ENCODE assay signal across 11 cellular contexts in genomic region chr12:52992699-52993557, GRCh38. TPM values are rescaled to one million over a fixed set of nuclear protein-coding genes. Genes with fewer than 3 reads are reported as not detected.
A peak's percentile ranks its signal among the peaks of the same experiment; 100 is the strongest.
DNase-seq lines count a peak whose midpoint lies in the region; ATAC-seq, FAIRE-seq and TF ChIP-seq lines count a peak whose summit lies in the region.
"Had no signal": no experiment of that assay in that cellular context is flagged by ENCODE, and none has a peak within 500 bp of the region (broad histone marks: within the 10 kb centered on the region; RNA-seq: fewer than 3 reads in every experiment).

No MANE protein-coding gene starts in this region.

- H3K27me3 ChIP-seq in IMR-90 (ENCODE audit: control insufficient read depth, insufficient read depth, low read length), result no peaks in the 10 kb centered on the region
- no peaks in the 10 kb centered on the region for H3K27me3 ChIP-seq in mesenchymal stem cell (ENCODE audit: control insufficient read depth in 1 of 2, insufficient read depth in 1 of 2, low read length in 2 of 2)
- no peaks in the 10 kb centered on the region for H3K27me3 ChIP-seq in heart right ventricle
- H3K27me3 ChIP-seq: SJSA1 had no signal

- peak; percentile 82 for FAIRE-seq in A549 (lab: Jason Lieb, UNC)

- H2BK15ac ChIP-seq in IMR-90 (ENCODE audit: low read depth, low read length) (no peak overlapping the region), mesenchymal stem cell (ENCODE audit: low read depth, poor library complexity, severe bottlenecking) (no peak overlapping the region)

- 6% methylated on average over 7 of the region's 7 CpGs for WGBS in A549 (ENCODE audit: missing lambda C conversion rate)
- 73% methylated on average over 2 of the region's 7 CpGs; no CpG with 5 or more reads in 1 of the 2 experiments for WGBS in IMR-90 (ENCODE audit: extremely low coverage in 2 of 2, insufficient read length in 1 of 2), 2 experiments
- 66% methylated on average over 7 of the region's 7 CpGs for WGBS in mesenchymal stem cell
- WGBS in heart right ventricle, 2 donors, result 80 to 83% methylated on average over 7 of the region's 7 CpGs

- H3K9me1 ChIP-seq in IMR-90 (ENCODE audit: insufficient read depth, low read length), result no peaks in the 10 kb centered on the region

- H2BK120ac ChIP-seq in IMR-90 (ENCODE audit: low read depth, low read length), result no peak overlapping the region
- H2BK120ac ChIP-seq in mesenchymal stem cell (ENCODE audit: low read depth, low read length), result no peak overlapping the region

- H2BK20ac ChIP-seq in IMR-90 (ENCODE audit: low read depth, low read length), result no peak overlapping the region

- H3K9ac ChIP-seq in IMR-90 (ENCODE audit: low read depth, low read length), result no peak overlapping the region
- H3K9ac ChIP-seq in mesenchymal stem cell (ENCODE audit: low read length), result no peak overlapping the region

- H2AFZ ChIP-seq in IMR-90 (replicated peaks; ENCODE audit: low read length, poor library complexity) (peak overlapping the region; percentile 72), mesenchymal stem cell (ENCODE audit: low read depth, low read length) (peak overlapping the region; percentile 69)

- TF ChIP-seq POLR2A in A549 (IDR thresholded peaks at IDR 0.05; ENCODE audit: low read length) (no peak), IMR-90 (IDR thresholded peaks at IDR 0.05; ENCODE audit: low read depth, low read length) (no peak)

- no peak overlapping the region for H4K5ac ChIP-seq in IMR-90 (ENCODE audit: low read depth, low read length)

- no peak overlapping the region for H3K23ac ChIP-seq in IMR-90 (ENCODE audit: low read depth, low read length)
- peak overlapping the region in 1 of 2 experiments; percentile 89 for H3K23ac ChIP-seq in mesenchymal stem cell (ENCODE audit: low read length in 2 of 2)

- no peak overlapping the region for H2AK9ac ChIP-seq in IMR-90 (replicated peaks; ENCODE audit: low read depth, low read length, poor library complexity)

- in situ Hi-C loops in IMR-90 (cut with MboI; ENCODE audit: low sequenced_read_pairs), result no loop called here

- DNase-seq in A549 (ENCODE audit: low read depth in 1 of 2, low spot score in 1 of 2), result peak; percentile 86 to 92
- DNase-seq in IMR-90, result peak; percentile 60
- DNase-seq in cardiac fibroblast (ENCODE audit: low read depth in 2 of 2), result peak; percentile 49 to 79
- DNase-seq in mesenchymal stem cell, result peak; percentile 54
- no peak for DNase-seq in heart right ventricle
- no peak for DNase-seq in activated CD4-positive, alpha-beta T cell treated with anti-CD3 and anti-CD28 coated beads for 48 hours
- no peak for DNase-seq in left cardiac atrium
- no peak for DNase-seq in germinal center (ENCODE audit: low spot score)
- DNase-seq: activated CD4-positive, alpha-beta T cell treated with anti-CD3 and anti-CD28 coated beads for 36 hours; activated naive CD4-positive, alpha-beta T cell treated with anti-CD3 and anti-CD28 coated beads, Interleukin-2, amount 50 U/mL, for 16 hours had no signal

- H3K36me3 ChIP-seq in IMR-90 (ENCODE audit: control insufficient read depth, insufficient read depth, low read length) (no peaks in the 10 kb centered on the region), mesenchymal stem cell (ENCODE audit: control insufficient read depth in 1 of 2, insufficient read depth in 2 of 2, low read depth in 1 of 2, low read length in 2 of 2) (no peaks in the 10 kb centered on the region), heart right ventricle (no peaks in the 10 kb centered on the region)
- H3K36me3 ChIP-seq: SJSA1 had no signal

- H3K4me2 ChIP-seq in A549, result peak overlapping the region; percentile 61
- no peak overlapping the region for H3K4me2 ChIP-seq in IMR-90 (ENCODE audit: low read depth, low read length)
- H3K4me2 ChIP-seq in mesenchymal stem cell (ENCODE audit: low read length, poor library complexity, severe bottlenecking), result no peak overlapping the region

- BruUV-seq in IMR-90 (replicated peaks; lab: Mats Ljungman, UMichigan), result no TSS peak

- peak overlapping the region; percentile 89 to 93 for H3K27ac ChIP-seq in A549
- H3K27ac ChIP-seq in IMR-90 (ENCODE audit: insufficient read depth, low read length), result no peak overlapping the region
- H3K27ac ChIP-seq in mesenchymal stem cell (ENCODE audit: low read length, poor library complexity, severe bottlenecking), result peak overlapping the region; percentile 85
- no peak overlapping the region for H3K27ac ChIP-seq in heart right ventricle
- H3K27ac ChIP-seq: SJSA1 had no signal

- peak overlapping the region in 1 of 2 experiments; percentile 18 for H2BK12ac ChIP-seq in mesenchymal stem cell (ENCODE audit: low read length in 2 of 2)

- H3K56ac ChIP-seq in IMR-90 (ENCODE audit: extremely low read depth, insufficient read depth, low read length), result no peak overlapping the region

- H2AK5ac ChIP-seq in IMR-90 (ENCODE audit: low read depth, low read length) (no peak overlapping the region), mesenchymal stem cell (ENCODE audit: low read length, severe bottlenecking) (peak overlapping the region; percentile 61)

- H3K79me1 ChIP-seq in IMR-90 (ENCODE audit: low read depth in 1 of 2, low read length in 2 of 2), result no peaks in the 10 kb centered on the region
- no peaks in the 10 kb centered on the region for H3K79me1 ChIP-seq in mesenchymal stem cell (replicated peaks; ENCODE audit: low read length, poor library complexity, severe bottlenecking)

- no peak overlapping the region for H3K4me3 ChIP-seq in A549
- H3K4me3 ChIP-seq in IMR-90 (ENCODE audit: insufficient read depth, low read depth, low read length), result no peak overlapping the region
- H3K4me3 ChIP-seq in cardiac fibroblast (replicated peaks in 1 of 2; ENCODE audit: low read depth in 2 of 2, low read length in 2 of 2), result no peak overlapping the region
- H3K4me3 ChIP-seq in mesenchymal stem cell (ENCODE audit: insufficient read depth in 1 of 2, low read depth in 1 of 2, low read length in 2 of 2), result peak overlapping the region in 1 of 2 experiments; percentile 8
- no peak overlapping the region for H3K4me3 ChIP-seq in heart right ventricle
- H3K4me3 ChIP-seq: SJSA1 had no signal

- no peak overlapping the region for H3K4ac ChIP-seq in IMR-90 (ENCODE audit: low read depth, low read length)
- H3K4ac ChIP-seq in mesenchymal stem cell (ENCODE audit: low read depth in 1 of 2, low read length in 2 of 2), result no peak overlapping the region

- no peak for TF ChIP-seq EP300 in A549 (IDR thresholded peaks at IDR 0.05)

- TF ChIP-seq CTCF in A549 (IDR thresholded peaks at IDR 0.05), result no peak
- no peak for TF ChIP-seq CTCF in IMR-90 (conservative IDR thresholded peaks at IDR 0.05; ENCODE audit: low read depth, low read length)
- no peak for TF ChIP-seq CTCF in cardiac fibroblast (IDR thresholded peaks at IDR 0.05; ENCODE audit: low read depth, low read length)
- no peak for TF ChIP-seq CTCF in heart right ventricle (IDR thresholded peaks at IDR 0.05)

- CTCF ChIA-PET in A549 (lab: Yijun Ruan, JAX) (interaction anchor here (0.8 to 44.4 kb wide), 11 partner anchors 12 to 967 kb away, joined by 3 to 1736 read pairs (median 4); partner anchors contain the start of genes EIF4B and KRT8), IMR-90 (lab: Yijun Ruan, JAX) (interaction anchor here (1.0 to 1.6 kb wide), 2 partner anchors 12 to 113 kb away, joined by 3 to 8 read pairs; no protein-coding TSS in a partner anchor)

- H4K91ac ChIP-seq in IMR-90 (ENCODE audit: insufficient read depth, low read depth, low read length), result no peak overlapping the region
- H4K91ac ChIP-seq in mesenchymal stem cell (ENCODE audit: low read length), result no peak overlapping the region

- intact Hi-C loops in IMR-90 (cut with micrococcal nuclease), result no loop called here
- intact Hi-C loops in heart right ventricle (cut with DNase I), result loop anchor here in 1 of 10 donors (5.0 kb wide), 1 partner anchor 846 kb away; no protein-coding TSS in a partner anchor
- intact Hi-C loops in left cardiac atrium (cut with DNase I), result no loop called here

- no peak for TF ChIP-seq RAD21 in A549 (conservative IDR thresholded peaks at IDR 0.05 in 1 of 2, IDR thresholded peaks at IDR 0.05 in 1 of 2)
- no peak for TF ChIP-seq RAD21 in IMR-90 (IDR thresholded peaks at IDR 0.05; ENCODE audit: low read length)

- ATAC-seq in A549, result peak; percentile 94 to 98
- peak; percentile 69 for ATAC-seq in IMR-90 (ENCODE audit: low read depth)
- no peak for ATAC-seq in heart right ventricle
- ATAC-seq in left cardiac atrium, result no peak
- ATAC-seq: activated CD4-positive, alpha-beta T cell treated with anti-CD3 and anti-CD28 coated beads for 36 hours had no signal

- no peaks in the 10 kb centered on the region for H3K9me3 ChIP-seq in A549
- H3K9me3 ChIP-seq in IMR-90 (ENCODE audit: control insufficient read depth, insufficient read depth, low read length), result no peaks in the 10 kb centered on the region
- H3K9me3 ChIP-seq in mesenchymal stem cell (ENCODE audit: control insufficient read depth, low read length), result no peaks in the 10 kb centered on the region
- H3K9me3 ChIP-seq in heart right ventricle, result no peaks in the 10 kb centered on the region
- H3K9me3 ChIP-seq: SJSA1 had no signal

- H4K8ac ChIP-seq in IMR-90 (ENCODE audit: low read depth in 2 of 2, low read length in 2 of 2) (no peak overlapping the region), mesenchymal stem cell (ENCODE audit: low read length) (peak overlapping the region; percentile 35)

- 0 out of 2 replicates have a peak overlapping the region, but pooled peaks have one; percentile 15 for H3K14ac ChIP-seq in IMR-90 (replicated peaks; ENCODE audit: low read depth, low read length)
- no peak overlapping the region for H3K14ac ChIP-seq in mesenchymal stem cell (ENCODE audit: low read length in 2 of 2)

- H3K18ac ChIP-seq in IMR-90 (ENCODE audit: low read depth, low read length) (no peak overlapping the region), mesenchymal stem cell (ENCODE audit: low read depth in 1 of 2, low read length in 2 of 2) (peak overlapping the region; percentile 4 to 40)

- POLR2A ChIA-PET in A549 (lab: Yijun Ruan, JAX), result interaction anchor here (1.4 to 4.7 kb wide), 2 partner anchors 13 to 88 kb away, joined by 6 to 44 read pairs; partner anchors contain the start of genes EIF4B and KRT8
- POLR2A ChIA-PET in IMR-90 (lab: Charles Lee; ENCODE audit: unreplicated experiment), result no interaction called here

- H4K20me1 ChIP-seq in IMR-90 (ENCODE audit: insufficient read depth, low read length), result no peaks in the 10 kb centered on the region

- dilution Hi-C loops in IMR-90 (cut with HindIII; ENCODE audit: low sequenced_read_pairs, unreplicated experiment), result loop anchor here (25.0 kb wide), 1 partner anchor 106 kb away; no protein-coding TSS in a partner anchor

- H3K4me1 ChIP-seq in A549 (peaks cover 50% of the 10 kb centered on the region), IMR-90 (ENCODE audit: control insufficient read depth, insufficient read depth, low read length) (no peaks in the 10 kb centered on the region), mesenchymal stem cell (ENCODE audit: control insufficient read depth, insufficient read depth, low read depth, low read length) (peaks cover 5% of the 10 kb centered on the region), heart right ventricle (no peaks in the 10 kb centered on the region)
- H3K4me1 ChIP-seq: SJSA1 had no signal

- H2BK5ac ChIP-seq in IMR-90 (ENCODE audit: low read depth, low read length, poor library complexity, severe bottlenecking), result no peak overlapping the region
- peak overlapping the region; percentile 48 for H2BK5ac ChIP-seq in mesenchymal stem cell (ENCODE audit: low read depth, low read length, poor library complexity, severe bottlenecking)

RNA-seq across cellular contexts. Expression of gene EIF4B, which starts 13.3 kb away (rescaled TPM):
- polyA plus RNA-seq in A549 (2011; rRNA removed), result 577 and 650 TPM in 2 replicates
- 209 and 256 TPM in 2 replicates for polyA plus RNA-seq in A549 (2012; cell fraction: cytosol; rRNA removed)
- 167 and 231 TPM in 2 replicates for polyA plus RNA-seq in A549 (2012; cell fraction: nucleus; rRNA removed)
- 363 to 377 TPM (median 375 TPM) in 3 replicates for polyA plus RNA-seq in A549 (2017; fragmentation: RNase III; extraction: RNeasy Plus Mini Kit Qiagen cat#74134 plus additional on column Dnase treatment)
- polyA minus RNA-seq in A549 (2011; rRNA and poly(A)+ RNA removed), result 707 and 843 TPM in 2 replicates
- total RNA-seq in IMR-90 (2012; rRNA removed), result 671 and 1,144 TPM in 2 replicates
- polyA plus RNA-seq in IMR-90 (2012; rRNA removed), result 227 and 313 TPM in 2 replicates
- 54.7 and 79.0 TPM in 2 replicates for polyA plus RNA-seq in IMR-90 (2012; cell fraction: cytosol; rRNA removed)
- 40.3 and 157 TPM in 2 replicates for polyA plus RNA-seq in IMR-90 (2012; cell fraction: nucleus; rRNA removed; ENCODE audit: low replicate concordance)
- polyA plus RNA-seq in mesenchymal stem cell (2013, experiment 1 of 2), result 387 TPM
- polyA plus RNA-seq in mesenchymal stem cell (2013, experiment 2 of 2), result 364 TPM
- 100 to 1,000 TPM; 364 to 477 (median 431) TPM for total RNA-seq in heart right ventricle
- 10 to 100 TPM; 53.2 to 63.5 TPM for polyA plus RNA-seq in heart right ventricle
- total RNA-seq in left cardiac atrium, result 100 to 1,000 TPM; 332 to 341 TPM

RNA-seq across cellular contexts. Expression of gene KRT18, which starts 44.0 kb away (rescaled TPM):
- polyA plus RNA-seq in A549 (2011; rRNA removed), result 2,476 and 2,635 TPM in 2 replicates
- polyA plus RNA-seq in A549 (2012; cell fraction: cytosol; rRNA removed), result 2,127 and 2,527 TPM in 2 replicates
- 3,075 and 3,600 TPM in 2 replicates for polyA plus RNA-seq in A549 (2012; cell fraction: nucleus; rRNA removed)
- polyA plus RNA-seq in A549 (2017; fragmentation: RNase III; extraction: RNeasy Plus Mini Kit Qiagen cat#74134 plus additional on column Dnase treatment), result 2,534 to 2,941 TPM (median 2,752 TPM) in 3 replicates
- 2,971 and 3,475 TPM in 2 replicates for polyA minus RNA-seq in A549 (2011; rRNA and poly(A)+ RNA removed)
- total RNA-seq in IMR-90 (2012; rRNA removed), result 465 and 488 TPM in 2 replicates
- polyA plus RNA-seq in IMR-90 (2012; rRNA removed), result 272 and 287 TPM in 2 replicates
- 215 and 331 TPM in 2 replicates for polyA plus RNA-seq in IMR-90 (2012; cell fraction: cytosol; rRNA removed)
- 179 and 252 TPM in 2 replicates for polyA plus RNA-seq in IMR-90 (2012; cell fraction: nucleus; rRNA removed; ENCODE audit: low replicate concordance)
- 831 TPM for polyA plus RNA-seq in mesenchymal stem cell (2013, experiment 1 of 2)
- 807 TPM for polyA plus RNA-seq in mesenchymal stem cell (2013, experiment 2 of 2)
- total RNA-seq in heart right ventricle, result 10 to 100 TPM in 1 of 10 donors, 1 to 10 TPM in 9; 2.8 to 20.9 (median 6.4) TPM
- 10 to 100 TPM in 1 of 2 donors, 1 to 10 TPM in 1; 7.8 to 13.1 TPM for polyA plus RNA-seq in heart right ventricle
- 10 to 100 TPM; 37.0 to 53.3 TPM for total RNA-seq in left cardiac atrium

RNA-seq across cellular contexts. Expression of gene TNS2, which starts 56.9 kb away (rescaled TPM):
- polyA plus RNA-seq in A549 (2011; rRNA removed) (11.5 and 12.4 TPM in 2 replicates), A549 (2017; fragmentation: RNase III; extraction: RNeasy Plus Mini Kit Qiagen cat#74134 plus additional on column Dnase treatment) (13.5 to 15.8 TPM (median 15.3 TPM) in 3 replicates), IMR-90 (2012; rRNA removed) (67.2 and 68.0 TPM in 2 replicates), heart right ventricle (100 to 1,000 TPM in 1 of 2 donors, 10 to 100 TPM in 1; 68.1 to 364 TPM)
- polyA plus RNA-seq in A549 (2012; cell fraction: cytosol; rRNA removed), result 19.4 and 27.2 TPM in 2 replicates
- 72.7 and 109 TPM in 2 replicates for polyA plus RNA-seq in A549 (2012; cell fraction: nucleus; rRNA removed)
- 36.0 and 44.8 TPM in 2 replicates for polyA minus RNA-seq in A549 (2011; rRNA and poly(A)+ RNA removed)
- total RNA-seq in IMR-90 (2012; rRNA removed) (10.4 and 10.6 TPM in 2 replicates), heart right ventricle (100 to 1,000 TPM in 3 of 10 donors, 10 to 100 TPM in 7; 60.6 to 139 (median 77.1) TPM), left cardiac atrium (100 to 1,000 TPM; 108 to 122 TPM)
- polyA plus RNA-seq in IMR-90 (2012; cell fraction: cytosol; rRNA removed), result 18.8 and 35.8 TPM in 2 replicates
- 243 and 578 TPM in 2 replicates for polyA plus RNA-seq in IMR-90 (2012; cell fraction: nucleus; rRNA removed; ENCODE audit: low replicate concordance)
- polyA plus RNA-seq in mesenchymal stem cell (2013, experiment 1 of 2), result 95.2 TPM
- 91.2 TPM for polyA plus RNA-seq in mesenchymal stem cell (2013, experiment 2 of 2)

Comparison
In these comparisons a context has a peak if more than half of its experiments do, and no peak if none do; other contexts are left out.
1. ATAC-seq: peak in A549 (2 of 2) and IMR-90 (single experiment); none in heart right ventricle (0 of 8) and left cardiac atrium (0 of 2).
2. DNase-seq: peak in A549 (2 of 2), IMR-90 (single experiment), cardiac fibroblast (2 of 2) and mesenchymal stem cell (single experiment); none in heart right ventricle (0 of 2), activated CD4-positive, alpha-beta T cell treated with anti-CD3 and anti-CD28 coated beads for 48 hours (single experiment), left cardiac atrium (single experiment) and germinal center (single experiment).
3. H3K27ac ChIP-seq: peak in A549 (2 of 2) and mesenchymal stem cell (single experiment); none in IMR-90 (single experiment) and heart right ventricle (0 of 10).